15 cellular contexts compared by ENCODE assay signal in the genomic region with DNA sequence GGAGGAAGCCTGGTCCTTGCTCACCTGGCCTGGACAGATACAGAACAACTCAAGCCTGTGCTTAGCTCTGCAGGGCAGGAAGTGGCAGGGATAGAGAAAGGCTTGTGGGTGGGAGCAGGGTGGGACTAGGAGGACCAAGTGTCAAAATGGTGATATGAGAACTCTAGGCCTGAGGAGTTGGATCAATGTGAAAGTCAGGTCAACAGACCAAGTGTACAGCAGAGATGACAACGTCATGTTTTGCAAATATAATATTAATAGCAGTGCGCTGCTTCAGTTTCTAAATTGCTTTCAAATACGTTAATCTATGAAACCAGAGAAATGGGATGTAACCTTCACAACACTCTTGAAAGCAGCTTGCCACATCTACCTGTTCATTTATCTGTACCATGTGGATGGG.
DNase-seq lines count a peak whose midpoint lies in the region; ATAC-seq and TF ChIP-seq lines count a peak whose summit lies in the region.
"Had no signal": no experiment of that assay in that cellular context is flagged by ENCODE, and none has a peak within 500 bp of the region (broad histone marks: within the 10 kb centered on the region; RNA-seq: fewer than 3 reads in every experiment).

No MANE protein-coding gene starts in this region.

- H3K27ac ChIP-seq in neutrophil = peak overlapping the region; percentile 76
- H3K27ac ChIP-seq: A549, tibial nerve had no signal

- no peaks in the 10 kb centered on the region for H3K9me3 ChIP-seq in neutrophil
- H3K9me3 ChIP-seq: A549, tibial nerve had no signal

- H3K4me1 Mint-ChIP-seq in activated T-cell treated with anti-CD3 and anti-CD28 coated beads, Interleukin-2, amount 50 U/mL, for 72 hours (ENCODE audit: low read depth) = peaks cover 64% of the 10 kb centered on the region

- no peak overlapping the region for H3K4me3 ChIP-seq in neutrophil (ENCODE audit: low read depth in 1 of 2, low read length in 1 of 2)
- H3K4me3 ChIP-seq: A549, tibial nerve had no signal

- no peak for ATAC-seq in activated T-cell treated with anti-CD3 and anti-CD28 coated beads, Interleukin-2, amount 50 U/mL, for 72 hours (replicated peaks in 1 of 2)
- peak; percentile 70 for ATAC-seq in GM21576 (IDR thresholded peaks at IDR 0.05; ENCODE audit: unreplicated experiment)
- peak; percentile 56 for ATAC-seq in HG03442 (IDR thresholded peaks at IDR 0.05; ENCODE audit: unreplicated experiment)
- ATAC-seq: A549, HCT116 had no signal

- H3K27me3 Mint-ChIP-seq in activated T-cell treated with anti-CD3 and anti-CD28 coated beads, Interleukin-2, amount 50 U/mL, for 72 hours (ENCODE audit: low read depth) = peaks cover 8% of the 10 kb centered on the region
- H3K27me3 Mint-ChIP-seq: brain had no signal

- H3K36me3 Mint-ChIP-seq in activated T-cell treated with anti-CD3 and anti-CD28 coated beads, Interleukin-2, amount 50 U/mL, for 72 hours (ENCODE audit: insufficient read depth in 2 of 2) = peaks cover 3 to 4% of the 10 kb centered on the region in 2 donors
- H3K36me3 Mint-ChIP-seq: brain had no signal

- H3K36me3 ChIP-seq in neutrophil = peaks cover 8% of the 10 kb centered on the region
- H3K36me3 ChIP-seq: tibial nerve had no signal

- DNase-seq in activated T-cell treated with anti-CD3 and anti-CD28 coated beads, Interleukin-2, amount 50 U/mL, for 72 hours = no peak
- no peak for DNase-seq in activated T-cell treated with anti-CD3 and anti-CD28 coated beads, Interleukin-2, amount 50 U/mL, for 1 hour
- DNase-seq in GM19238 (ENCODE audit: insufficient read length, low spot score) (no peak), dedifferentiated amniotic fluid mesenchymal stem cell (ENCODE audit: extremely low spot score) (no peak)
- no peak for DNase-seq in stimulated activated CD4-positive, alpha-beta T cell treated with anti-CD3 and anti-CD28 coated beads, Interleukin-2, amount 100 ng/mL, for 48 hours
- DNase-seq: EL; occipital lobe; stimulated activated CD4-positive, alpha-beta T cell treated with anti-CD3 and anti-CD28 coated beads, Interleukin-4, amount 100 ng/mL, for 24 hours had no signal

- H3K27me3 ChIP-seq in neutrophil = no peaks in the 10 kb centered on the region
- H3K27me3 ChIP-seq: tibial nerve had no signal

- peak overlapping the region; percentile 58 for H3K27ac Mint-ChIP-seq in activated T-cell treated with anti-CD3 and anti-CD28 coated beads, Interleukin-2, amount 50 U/mL, for 72 hours

- no peaks in the 10 kb centered on the region for H3K9me3 Mint-ChIP-seq in activated T-cell treated with anti-CD3 and anti-CD28 coated beads, Interleukin-2, amount 50 U/mL, for 72 hours
- H3K9me3 Mint-ChIP-seq: brain had no signal

- no peak overlapping the region for H3K4me3 Mint-ChIP-seq in activated T-cell treated with anti-CD3 and anti-CD28 coated beads, Interleukin-2, amount 50 U/mL, for 72 hours
- H3K4me3 Mint-ChIP-seq: brain had no signal

- no peak for TF ChIP-seq CTCF in neutrophil (IDR thresholded peaks at IDR 0.05)

- peaks cover 16 to 25% of the 10 kb centered on the region in 2 experiments for H3K4me1 ChIP-seq in neutrophil (ENCODE audit: control insufficient read depth in 1 of 2, insufficient read depth in 1 of 2, low read depth in 1 of 2, low read length in 1 of 2)

Comparison
In these comparisons a context has a peak if more than half of its experiments do, and no peak if none do; other contexts are left out.
1. ATAC-seq: peak in GM21576 (single experiment) and HG03442 (single experiment); none in activated T-cell treated with anti-CD3 and anti-CD28 coated beads, Interleukin-2, amount 50 U/mL, for 72 hours (0 of 2).